In the genomic region with DNA sequence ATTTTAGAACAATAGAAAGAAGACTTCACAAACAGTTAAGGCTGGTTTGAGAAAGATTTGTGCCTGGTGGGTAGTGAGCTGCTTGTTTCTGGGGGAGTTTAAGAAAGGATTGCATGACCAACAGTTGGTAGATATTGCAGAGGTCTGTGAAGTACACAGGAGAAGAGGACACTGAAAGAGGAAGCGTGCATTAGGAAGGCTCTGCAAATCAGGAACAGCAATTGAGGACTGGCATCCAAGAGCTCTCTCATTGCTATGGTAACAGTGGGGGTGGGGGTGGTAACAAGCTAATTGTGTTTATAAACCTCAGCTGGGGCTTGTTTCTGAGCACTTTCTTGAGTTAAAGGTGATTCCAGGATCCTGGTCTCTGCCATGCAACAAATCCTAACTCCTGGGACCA, we compare ENCODE assay signal across 13 cellular contexts.
DNase-seq lines count a peak whose midpoint lies in the region; ATAC-seq and TF ChIP-seq lines count a peak whose summit lies in the region.
"Had no signal": no experiment of that assay in that cellular context is flagged by ENCODE, and none has a peak within 500 bp of the region (broad histone marks: within the 10 kb centered on the region; RNA-seq: fewer than 3 reads in every experiment).

No MANE protein-coding gene starts in this region.

- H3K27me3 ChIP-seq in OCI-LY3 (ENCODE audit: low read depth, low read length) = no peaks in the 10 kb centered on the region
- H3K27me3 ChIP-seq in naive thymus-derived CD4-positive, alpha-beta T cell (ENCODE audit: control insufficient read depth in 2 of 2, insufficient read depth in 2 of 2, low read length in 2 of 2) = no peaks in the 10 kb centered on the region

- no peak overlapping the region for H2AFZ ChIP-seq in OCI-LY3 (ENCODE audit: low read depth, low read length)

- peaks cover 0 to 30% (median 3%) of the 10 kb centered on the region in 7 donors for H3K4me1 Mint-ChIP-seq in naive thymus-derived CD4-positive, alpha-beta T cell
- no peaks in the 10 kb centered on the region for H3K4me1 Mint-ChIP-seq in type B pancreatic cell (ENCODE audit: unreplicated experiment)

- ATAC-seq in GM19395 (IDR thresholded peaks at IDR 0.05; ENCODE audit: unreplicated experiment) = peak; percentile 59
- ATAC-seq in HG03103 (IDR thresholded peaks at IDR 0.05; ENCODE audit: low read depth, unreplicated experiment) = peak; percentile 54
- ATAC-seq in naive thymus-derived CD4-positive, alpha-beta T cell = peak; percentile 61
- ATAC-seq: activated T-helper 17 cell treated with anti-CD3 and anti-CD28 coated beads, Interleukin-2, amount 50 U/mL, for 72 hours; Panc1 had no signal

- H3K27ac ChIP-seq in OCI-LY3 (ENCODE audit: low read length) = no peak overlapping the region
- H3K27ac ChIP-seq in naive thymus-derived CD4-positive, alpha-beta T cell (ENCODE audit: low read depth, low read length) = no peak overlapping the region

- TF ChIP-seq CTCF in OCI-LY3 (IDR thresholded peaks at IDR 0.05; ENCODE audit: low read depth, low read length) (no peak), type B pancreatic cell (conservative IDR thresholded peaks at IDR 0.05) (no peak)

- H3K27me3 Mint-ChIP-seq in naive thymus-derived CD4-positive, alpha-beta T cell = peaks cover 0 to 5% (median 0%) of the 10 kb centered on the region in 5 donors
- H3K27me3 Mint-ChIP-seq in type B pancreatic cell = peaks cover 8% of the 10 kb centered on the region
- H3K27me3 Mint-ChIP-seq: activated T-helper 17 cell treated with anti-CD3 and anti-CD28 coated beads, Interleukin-2, amount 50 U/mL, for 72 hours; CD4-positive, alpha-beta memory T cell had no signal

- no peak overlapping the region for H3K4me3 Mint-ChIP-seq in naive thymus-derived CD4-positive, alpha-beta T cell
- no peak overlapping the region for H3K4me3 Mint-ChIP-seq in type B pancreatic cell
- H3K4me3 Mint-ChIP-seq: activated T-helper 17 cell treated with anti-CD3 and anti-CD28 coated beads, Interleukin-2, amount 50 U/mL, for 72 hours; CD4-positive, alpha-beta memory T cell had no signal

- H4K20me1 ChIP-seq in OCI-LY3 (ENCODE audit: insufficient read depth, low read length) = no peaks in the 10 kb centered on the region

- POLR2A ChIA-PET in naive thymus-derived CD4-positive, alpha-beta T cell (lab: Charles Lee) = no interaction called here

- no peaks in the 10 kb centered on the region for H3K9me3 ChIP-seq in OCI-LY3 (ENCODE audit: insufficient read depth, low read length)
- H3K9me3 ChIP-seq in naive thymus-derived CD4-positive, alpha-beta T cell (ENCODE audit: control insufficient read depth in 2 of 3, low read length in 3 of 3) = no peaks in the 10 kb centered on the region

- no peak overlapping the region for H3K27ac Mint-ChIP-seq in naive thymus-derived CD4-positive, alpha-beta T cell
- no peak overlapping the region for H3K27ac Mint-ChIP-seq in type B pancreatic cell
- H3K27ac Mint-ChIP-seq: activated T-helper 17 cell treated with anti-CD3 and anti-CD28 coated beads, Interleukin-2, amount 50 U/mL, for 72 hours; CD4-positive, alpha-beta memory T cell had no signal

- no peak for DNase-seq in naive thymus-derived CD4-positive, alpha-beta T cell
- DNase-seq in activated effector memory CD4-positive, alpha-beta T cell treated with Interleukin-2 at 50 U/mL for 16 hours = no peak
- DNase-seq in T-helper 9 cell (no peak), type B pancreatic cell (ENCODE audit: extremely low spot score, unreplicated experiment) (no peak)
- DNase-seq: activated CD4-positive, alpha-beta T cell treated with anti-CD3 and anti-CD28 coated beads, Interleukin-2, amount 50 U/mL, for 4 hours; CD4-positive, alpha-beta memory T cell; mesendoderm; stimulated activated CD4-positive, alpha-beta T cell treated with anti-CD3 and anti-CD28 coated beads, Interleukin-12 subunit alpha, Interleukin-12 subunit beta, amount 100 ng/mL, for 4 hours had no signal

- peaks cover 15% of the 10 kb centered on the region for H3K4me1 ChIP-seq in OCI-LY3 (ENCODE audit: low read length)
- peaks cover 0 to 6% of the 10 kb centered on the region in 2 donors for H3K4me1 ChIP-seq in naive thymus-derived CD4-positive, alpha-beta T cell (ENCODE audit: control insufficient read depth in 2 of 2, insufficient read depth in 2 of 2, low read length in 2 of 2)

- intact Hi-C loops in naive thymus-derived CD4-positive, alpha-beta T cell (cut with micrococcal nuclease) = loop anchor here in 1 of 2 donors (10.0 kb wide), 1 partner anchor 284 kb away; no protein-coding TSS in a partner anchor

- H3K36me3 ChIP-seq in OCI-LY3 (replicated peaks; ENCODE audit: low read depth, low read length) = no peaks in the 10 kb centered on the region
- H3K36me3 ChIP-seq in naive thymus-derived CD4-positive, alpha-beta T cell (ENCODE audit: control insufficient read depth in 2 of 3, insufficient read depth in 3 of 3, low read length in 3 of 3) = no peaks in the 10 kb centered on the region

- H3K9ac ChIP-seq in OCI-LY3 (ENCODE audit: low read length) = no peak overlapping the region

- no peak overlapping the region for H3K4me3 ChIP-seq in OCI-LY3 (ENCODE audit: low read length)
- no peak overlapping the region for H3K4me3 ChIP-seq in naive thymus-derived CD4-positive, alpha-beta T cell (ENCODE audit: low read length)

- no peaks in the 10 kb centered on the region for H3K79me2 ChIP-seq in OCI-LY3 (ENCODE audit: low read length)

- H3K9me3 Mint-ChIP-seq in naive thymus-derived CD4-positive, alpha-beta T cell = no peaks in the 10 kb centered on the region
- peaks cover 9% of the 10 kb centered on the region for H3K9me3 Mint-ChIP-seq in type B pancreatic cell
- H3K9me3 Mint-ChIP-seq: activated T-helper 17 cell treated with anti-CD3 and anti-CD28 coated beads, Interleukin-2, amount 50 U/mL, for 72 hours; CD4-positive, alpha-beta memory T cell had no signal

- peaks cover 0 to 2% (median 0%) of the 10 kb centered on the region in 5 donors for H3K36me3 Mint-ChIP-seq in naive thymus-derived CD4-positive, alpha-beta T cell
- no peaks in the 10 kb centered on the region for H3K36me3 Mint-ChIP-seq in type B pancreatic cell
- H3K36me3 Mint-ChIP-seq: CD4-positive, alpha-beta memory T cell had no signal

- CTCF ChIA-PET in naive thymus-derived CD4-positive, alpha-beta T cell (lab: Charles Lee) = interaction anchor here (0.8 kb wide), 1 partner anchor 62 kb away, joined by 3 read pairs; no protein-coding TSS in a partner anchor

- H3K4me2 ChIP-seq in OCI-LY3 (ENCODE audit: low read length) = peak overlapping the region; percentile 22; the same call in 1 of the 2 replicates
